In the genomic region with DNA sequence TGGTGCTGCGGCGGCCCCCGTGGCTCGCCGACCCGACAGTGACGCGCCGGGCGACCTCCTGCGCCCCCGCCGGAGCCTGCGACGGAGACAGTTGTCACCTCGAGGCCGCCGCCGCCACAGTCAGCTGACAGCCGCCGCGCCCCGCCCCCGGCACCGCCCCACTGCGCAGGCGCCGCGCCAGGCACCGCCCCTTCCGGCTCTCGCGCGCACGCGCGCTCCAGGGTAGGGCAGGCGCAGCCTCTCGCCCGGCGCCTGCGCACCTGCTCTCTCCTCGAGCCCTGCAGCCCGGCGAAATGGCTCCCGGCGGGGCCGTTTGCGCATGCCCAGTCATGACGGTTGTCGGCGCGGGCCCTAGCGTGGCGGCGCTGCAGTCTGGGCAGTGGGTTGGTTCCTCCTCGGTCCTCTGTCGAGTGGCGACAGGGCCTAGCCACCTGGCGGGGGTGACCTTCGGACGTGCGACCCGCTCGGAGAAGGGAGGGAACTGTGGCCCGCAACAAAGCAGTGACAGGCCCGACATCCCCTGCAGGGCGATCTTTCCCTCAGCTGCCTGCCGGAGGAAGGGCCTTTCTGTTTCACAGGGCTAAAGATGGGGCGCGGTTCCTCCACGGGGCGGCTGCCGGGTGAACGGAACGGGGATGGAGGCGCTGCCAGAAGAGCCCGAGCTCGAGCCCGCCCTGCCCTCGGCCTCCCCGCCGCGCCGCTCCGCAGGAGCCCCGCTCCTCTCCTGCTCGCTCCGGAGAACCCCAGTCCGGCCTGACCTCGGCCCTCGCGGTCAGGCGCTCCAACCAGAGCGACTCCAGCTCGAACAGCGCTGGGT, we compare ENCODE assay signal across 1 cellular context.
A peak's percentile ranks its signal among the peaks of the same experiment; 100 is the strongest.
TF ChIP-seq lines count a peak whose summit lies in the region.

A gene (minus strand): TSS at position 135 of the 817 bp plus-strand sequence. CDS start 134 bp downstream, at position 1.

TF ChIP-seq in HCT116, 20 proteins besides CTCF, POLR2A, EP300 and RAD21 (continued from another document):
- peak; percentile 90 for TF ChIP-seq YY1 (IDR thresholded peaks at IDR 0.05; ENCODE audit: extremely low read depth, insufficient replicate concordance, low read depth, low read length)
- no peak for TF ChIP-seq EZH2 (IDR thresholded peaks at IDR 0.05)
- peak; percentile 93 for TF ChIP-seq ZFX (IDR thresholded peaks at IDR 0.05)
